Comparison of ENCODE assay signal across 8 cellular contexts in the genomic region with DNA sequence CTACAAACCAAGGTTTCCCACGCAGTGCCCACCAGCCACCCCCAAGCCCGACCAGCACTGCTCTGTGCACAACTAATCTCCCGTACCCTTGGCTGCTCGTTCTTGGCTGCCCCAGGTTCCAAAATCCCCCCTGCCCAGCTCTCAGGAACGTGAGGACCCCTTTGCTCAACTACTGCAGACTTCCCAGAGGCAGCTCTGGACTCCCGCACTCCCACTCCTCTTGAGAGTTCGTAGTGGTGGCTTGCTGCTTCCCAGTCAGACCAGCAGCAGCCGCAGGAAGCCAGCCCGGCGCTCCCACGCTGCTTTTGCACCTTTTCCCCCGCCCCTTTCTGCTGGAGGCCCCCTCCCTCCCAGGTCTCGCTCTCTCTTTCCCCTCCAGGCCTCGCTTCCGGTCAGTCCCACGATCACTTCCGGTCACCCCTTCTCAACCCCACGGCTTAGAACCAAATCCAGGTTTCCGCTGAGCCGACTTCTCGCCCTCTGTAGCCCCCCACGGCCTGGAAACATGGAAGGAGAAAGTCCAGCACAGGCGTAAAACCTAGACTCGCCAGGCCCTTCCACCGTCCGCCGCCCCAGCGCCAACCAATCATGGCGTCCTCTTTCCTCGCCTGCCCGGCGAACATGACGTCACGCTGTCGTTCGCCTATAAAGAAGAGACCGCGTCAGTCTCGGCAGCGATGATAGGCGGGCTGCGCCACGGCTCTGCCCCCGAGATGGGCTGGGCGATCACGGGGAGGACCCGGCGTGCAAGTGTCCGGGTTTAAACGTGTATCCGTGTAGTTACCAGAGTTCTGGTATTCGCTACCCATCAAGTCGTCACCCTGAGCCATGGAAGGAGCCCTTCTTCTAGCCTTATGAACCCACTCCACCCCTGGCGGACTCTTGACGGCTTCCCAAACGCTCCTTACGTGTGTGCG. TPM values are rescaled to one million over a fixed set of nuclear protein-coding genes. Genes with fewer than 3 reads are reported as not detected.
A peak's percentile ranks its signal among the peaks of the same experiment; 100 is the strongest.
DNase-seq lines count a peak whose midpoint lies in the region; ATAC-seq and TF ChIP-seq lines count a peak whose summit lies in the region.

TFCP2 (minus strand) TSS at position 621 of the 917 bp plus-strand sequence. CDS start 713 bp downstream, outside the sequence.

- peaks cover 0 to 6% (median 0%) of the 10 kb centered on the region in 3 donors for H3K27me3 Mint-ChIP-seq in immature natural killer cell (ENCODE audit: low read depth in 3 of 3)

- no peak for TF ChIP-seq CTCF in AG04449 (IDR thresholded peaks at IDR 0.05; ENCODE audit: insufficient read depth, low read length, missing control alignments)

- POLR2A ChIA-PET in AG04449 (lab: Yijun Ruan, JAX) = no interaction called here

- CTCF ChIA-PET in AG04449 (lab: Yijun Ruan, JAX) = interaction anchor here (1.5 kb wide), 1 partner anchor 168 kb away, joined by 6 read pairs; no protein-coding TSS in a partner anchor

- H3K27ac Mint-ChIP-seq in immature natural killer cell = peak within 1 kb of the TSS; percentile 40 to 95 (median 82)

- DNase-seq in AG04449 (ENCODE audit: low read depth, low spot score) = peak; percentile 74
- peak; percentile 47 for DNase-seq in NCI-H345 treated with DMSO at 0.1 percent for 48 hours (lab: John Stamatoyannopoulos, UW; ENCODE audit: unreplicated experiment)
- peak; percentile 78 to 87 (median 84) for DNase-seq in activated CD4-positive, CD25-positive, alpha-beta regulatory T cell (lab: John Stamatoyannopoulos, UW)
- DNase-seq in caudate nucleus (lab: John Stamatoyannopoulos, UW) = peak; percentile 71 to 98 (median 91)
- peak; percentile 93 for DNase-seq in immature natural killer cell
- DNase-seq in smooth muscle cell of the brain vasculature (ENCODE audit: low read depth, low spot score) = peak; percentile 94

- peak within 1 kb of the TSS; percentile 94 for H3K4me3 ChIP-seq in AG04449 (ENCODE audit: low read depth, low read length)

- peaks cover 11 to 14% of the 10 kb centered on the region in 2 donors for H3K4me1 Mint-ChIP-seq in immature natural killer cell

- peak within 1 kb of the TSS in 4 of 5 donors; percentile 83 to 87 (median 84) for H3K4me3 Mint-ChIP-seq in immature natural killer cell

- H3K36me3 Mint-ChIP-seq in immature natural killer cell = no peaks in the 10 kb centered on the region

- H3K9me3 Mint-ChIP-seq in immature natural killer cell = no peaks in the 10 kb centered on the region

- peak; percentile 92 for ATAC-seq in GM18907 (IDR thresholded peaks at IDR 0.05; ENCODE audit: unreplicated experiment)
- ATAC-seq in HG03139 (IDR thresholded peaks at IDR 0.05; ENCODE audit: unreplicated experiment) = peak; percentile 88

- H3K27ac ChIP-seq in caudate nucleus (ENCODE audit: low read depth, low read length) = peak within 1 kb of the TSS; percentile 100

RNA-seq across cellular contexts. Expression of gene TFCP2, which starts in this region (rescaled TPM):
- 10 to 100 TPM; 10.1 to 16.6 (median 11.7) TPM for polyA plus RNA-seq in immature natural killer cell

Comparison
In these comparisons a context has a peak if more than half of its experiments do, and no peak if none do; other contexts are left out.
1. Peak in every context shown above with its lines: DNase-seq, ATAC-seq, H3K4me3 ChIP-seq and H3K27ac ChIP-seq.